ENCODE assay signal across 1 cellular context in genomic region chr2:44479127-44479887, GRCh38.
TF ChIP-seq lines count a peak whose summit lies in the region.

No MANE protein-coding gene starts in this region.

TF ChIP-seq in HepG2, 621 proteins besides CTCF, POLR2A, EP300 and RAD21 (continued from another document and continues in another):
- TF ChIP-seq ARID3A (IDR thresholded peaks at IDR 0.05; ENCODE audit: low read depth, low read length): peak; percentile 79; the same call in 1 of the 2 replicates
- TF ChIP-seq, protein P1, sequence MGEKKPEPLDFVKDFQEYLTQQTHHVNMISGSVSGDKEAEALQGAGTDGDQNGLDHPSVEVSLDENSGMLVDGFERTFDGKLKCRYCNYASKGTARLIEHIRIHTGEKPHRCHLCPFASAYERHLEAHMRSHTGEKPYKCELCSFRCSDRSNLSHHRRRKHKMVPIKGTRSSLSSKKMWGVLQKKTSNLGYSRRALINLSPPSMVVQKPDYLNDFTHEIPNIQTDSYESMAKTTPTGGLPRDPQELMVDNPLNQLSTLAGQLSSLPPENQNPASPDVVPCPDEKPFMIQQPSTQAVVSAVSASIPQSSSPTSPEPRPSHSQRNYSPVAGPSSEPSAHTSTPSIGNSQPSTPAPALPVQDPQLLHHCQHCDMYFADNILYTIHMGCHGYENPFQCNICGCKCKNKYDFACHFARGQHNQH (CRISPR knock-in tag; IDR thresholded peaks at IDR 0.05): 0 out of 2 replicates have a peak, but pooled peaks have one; percentile 26
- TF ChIP-seq ZNF619 (CRISPR knock-in tag; IDR thresholded peaks at IDR 0.05): no peak
- no peak for TF ChIP-seq SCMH1 (CRISPR knock-in tag; IDR thresholded peaks at IDR 0.05; ENCODE audit: borderline replicate concordance)
- peak; percentile 21 for TF ChIP-seq ASH2L (IDR thresholded peaks at IDR 0.05; ENCODE audit: insufficient read length, low read depth, low read length)
- peak; percentile 60; the same call in 1 of the 2 replicates for TF ChIP-seq REPIN1 (CRISPR knock-in tag; IDR thresholded peaks at IDR 0.05; ENCODE audit: borderline replicate concordance, low read depth)
- peak; percentile 65 for TF ChIP-seq ARID5B (CRISPR knock-in tag; IDR thresholded peaks at IDR 0.05)
- TF ChIP-seq ZSCAN9 (CRISPR knock-in tag; IDR thresholded peaks at IDR 0.05; ENCODE audit: borderline replicate concordance): 0 out of 2 replicates have a peak, but pooled peaks have one; percentile 64
- peak; percentile 84; the same call in 1 of the 2 replicates for TF ChIP-seq ERF (CRISPR knock-in tag; IDR thresholded peaks at IDR 0.05)
- TF ChIP-seq SUZ12 (IDR thresholded peaks at IDR 0.05; ENCODE audit: low read depth, low read length): no peak
- TF ChIP-seq HMGXB4 (CRISPR knock-in tag; IDR thresholded peaks at IDR 0.05; ENCODE audit: borderline replicate concordance in 1 of 2, low read depth in 1 of 2): peak; percentile 80 to 96
- TF ChIP-seq, protein P2, sequence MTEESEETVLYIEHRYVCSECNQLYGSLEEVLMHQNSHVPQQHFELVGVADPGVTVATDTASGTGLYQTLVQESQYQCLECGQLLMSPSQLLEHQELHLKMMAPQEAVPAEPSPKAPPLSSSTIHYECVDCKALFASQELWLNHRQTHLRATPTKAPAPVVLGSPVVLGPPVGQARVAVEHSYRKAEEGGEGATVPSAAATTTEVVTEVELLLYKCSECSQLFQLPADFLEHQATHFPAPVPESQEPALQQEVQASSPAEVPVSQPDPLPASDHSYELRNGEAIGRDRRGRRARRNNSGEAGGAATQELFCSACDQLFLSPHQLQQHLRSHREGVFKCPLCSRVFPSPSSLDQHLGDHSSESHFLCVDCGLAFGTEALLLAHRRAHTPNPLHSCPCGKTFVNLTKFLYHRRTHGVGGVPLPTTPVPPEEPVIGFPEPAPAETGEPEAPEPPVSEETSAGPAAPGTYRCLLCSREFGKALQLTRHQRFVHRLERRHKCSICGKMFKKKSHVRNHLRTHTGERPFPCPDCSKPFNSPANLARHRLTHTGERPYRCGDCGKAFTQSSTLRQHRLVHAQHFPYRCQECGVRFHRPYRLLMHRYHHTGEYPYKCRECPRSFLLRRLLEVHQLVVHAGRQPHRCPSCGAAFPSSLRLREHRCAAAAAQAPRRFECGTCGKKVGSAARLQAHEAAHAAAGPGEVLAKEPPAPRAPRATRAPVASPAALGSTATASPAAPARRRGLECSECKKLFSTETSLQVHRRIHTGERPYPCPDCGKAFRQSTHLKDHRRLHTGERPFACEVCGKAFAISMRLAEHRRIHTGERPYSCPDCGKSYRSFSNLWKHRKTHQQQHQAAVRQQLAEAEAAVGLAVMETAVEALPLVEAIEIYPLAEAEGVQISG (CRISPR knock-in tag; IDR thresholded peaks at IDR 0.05): no peak
- TF ChIP-seq ZNF878 (CRISPR knock-in tag; IDR thresholded peaks at IDR 0.05): no peak
- 0 out of 2 replicates have a peak, but pooled peaks have one; percentile 37 for TF ChIP-seq DMAP1 (CRISPR knock-in tag; IDR thresholded peaks at IDR 0.05)
- TF ChIP-seq ZKSCAN8 (CRISPR knock-in tag; IDR thresholded peaks at IDR 0.05; ENCODE audit: borderline replicate concordance): peak; percentile 67; the same call in 1 of the 2 replicates
- TF ChIP-seq, protein P3, sequence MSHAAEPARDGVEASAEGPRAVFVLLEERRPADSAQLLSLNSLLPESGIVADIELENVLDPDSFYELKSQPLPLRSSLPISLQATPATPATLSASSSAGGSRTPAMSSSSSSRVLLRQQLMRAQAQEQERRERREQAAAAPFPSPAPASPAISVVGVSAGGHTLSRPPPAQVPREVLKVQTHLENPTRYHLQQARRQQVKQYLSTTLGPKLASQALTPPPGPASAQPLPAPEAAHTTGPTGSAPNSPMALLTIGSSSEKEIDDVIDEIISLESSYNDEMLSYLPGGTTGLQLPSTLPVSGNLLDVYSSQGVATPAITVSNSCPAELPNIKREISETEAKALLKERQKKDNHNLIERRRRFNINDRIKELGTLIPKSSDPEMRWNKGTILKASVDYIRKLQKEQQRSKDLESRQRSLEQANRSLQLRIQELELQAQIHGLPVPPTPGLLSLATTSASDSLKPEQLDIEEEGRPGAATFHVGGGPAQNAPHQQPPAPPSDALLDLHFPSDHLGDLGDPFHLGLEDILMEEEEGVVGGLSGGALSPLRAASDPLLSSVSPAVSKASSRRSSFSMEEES (CRISPR knock-in tag; IDR thresholded peaks at IDR 0.05): 0 out of 2 replicates have a peak, but pooled peaks have one; percentile 22
- TF ChIP-seq BHLHE40 (IDR thresholded peaks at IDR 0.05; ENCODE audit: low read length): peak; percentile 10; the same call in 1 of the 2 replicates
- TF ChIP-seq KMT2B (CRISPR knock-in tag; IDR thresholded peaks at IDR 0.05): 0 out of 2 replicates have a peak, but pooled peaks have one; percentile 52
- TF ChIP-seq SAP130 (CRISPR knock-in tag; IDR thresholded peaks at IDR 0.05; ENCODE audit: low read depth): peak; percentile 47
- TF ChIP-seq SMAD3 (CRISPR knock-in tag; IDR thresholded peaks at IDR 0.05): peak; percentile 82
- TF ChIP-seq SOX13 (IDR thresholded peaks at IDR 0.05): no peak
- TF ChIP-seq SOX13 (CRISPR knock-in tag; conservative IDR thresholded peaks at IDR 0.05 in 1 of 2, IDR thresholded peaks at IDR 0.05 in 1 of 2): peak in 1 of 2 experiments; percentile 71; a peak in 2 of 4 replicates
- TF ChIP-seq BCL6 (CRISPR knock-in tag; IDR thresholded peaks at IDR 0.05): peak; percentile 13; the same call in 1 of the 2 replicates
- 0 out of 2 replicates have a peak, but pooled peaks have one; percentile 13 for TF ChIP-seq MED1 (CRISPR knock-in tag; IDR thresholded peaks at IDR 0.05)
- peak; percentile 73; the same call in 1 of the 2 replicates for TF ChIP-seq ZNF614 (CRISPR knock-in tag; IDR thresholded peaks at IDR 0.05; ENCODE audit: borderline replicate concordance)
- TF ChIP-seq ZNF432 (CRISPR knock-in tag; IDR thresholded peaks at IDR 0.05; ENCODE audit: borderline replicate concordance): no peak
- peak; percentile 48; the same call in 1 of the 2 replicates for TF ChIP-seq MAFF (IDR thresholded peaks at IDR 0.05; ENCODE audit: low read depth, low read length)
- no peak for TF ChIP-seq ZNF280B (CRISPR knock-in tag; IDR thresholded peaks at IDR 0.05; ENCODE audit: borderline replicate concordance)
- TF ChIP-seq, protein P4, sequence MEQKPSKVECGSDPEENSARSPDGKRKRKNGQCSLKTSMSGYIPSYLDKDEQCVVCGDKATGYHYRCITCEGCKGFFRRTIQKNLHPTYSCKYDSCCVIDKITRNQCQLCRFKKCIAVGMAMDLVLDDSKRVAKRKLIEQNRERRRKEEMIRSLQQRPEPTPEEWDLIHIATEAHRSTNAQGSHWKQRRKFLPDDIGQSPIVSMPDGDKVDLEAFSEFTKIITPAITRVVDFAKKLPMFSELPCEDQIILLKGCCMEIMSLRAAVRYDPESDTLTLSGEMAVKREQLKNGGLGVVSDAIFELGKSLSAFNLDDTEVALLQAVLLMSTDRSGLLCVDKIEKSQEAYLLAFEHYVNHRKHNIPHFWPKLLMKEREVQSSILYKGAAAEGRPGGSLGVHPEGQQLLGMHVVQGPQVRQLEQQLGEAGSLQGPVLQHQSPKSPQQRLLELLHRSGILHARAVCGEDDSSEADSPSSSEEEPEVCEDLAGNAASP (CRISPR knock-in tag; IDR thresholded peaks at IDR 0.05; ENCODE audit: borderline replicate concordance): peak; percentile 57; the same call in 1 of the 2 replicates
- peak; percentile 29; the same call in 1 of the 2 replicates for TF ChIP-seq CEBPG (CRISPR knock-in tag; IDR thresholded peaks at IDR 0.05)
- TF ChIP-seq SOX5 (CRISPR knock-in tag; IDR thresholded peaks at IDR 0.05; ENCODE audit: borderline replicate concordance): peak; percentile 78; the same call in 1 of the 2 replicates
- no peak for TF ChIP-seq SOX6 (IDR thresholded peaks at IDR 0.05)
- TF ChIP-seq SOX6 (CRISPR knock-in tag; IDR thresholded peaks at IDR 0.05): 0 out of 2 replicates have a peak, but pooled peaks have one; percentile 41
- TF ChIP-seq ZNF652 (CRISPR knock-in tag; IDR thresholded peaks at IDR 0.05; ENCODE audit: borderline replicate concordance, low read depth): 0 out of 2 replicates have a peak, but pooled peaks have one; percentile 32
- TF ChIP-seq BRF2 (CRISPR knock-in tag; IDR thresholded peaks at IDR 0.05): no peak
- no peak for TF ChIP-seq GABPB1 (CRISPR knock-in tag; IDR thresholded peaks at IDR 0.05)
- TF ChIP-seq NPAS2 (CRISPR knock-in tag; IDR thresholded peaks at IDR 0.05; ENCODE audit: borderline replicate concordance): no peak
- TF ChIP-seq FOXA3 (CRISPR knock-in tag; IDR thresholded peaks at IDR 0.05): peak; percentile 49; the same call in 1 of the 2 replicates
- peak; percentile 63 for TF ChIP-seq ZNF644 (CRISPR knock-in tag; IDR thresholded peaks at IDR 0.05; ENCODE audit: low read depth)
- TF ChIP-seq ZFP1 (CRISPR knock-in tag; IDR thresholded peaks at IDR 0.05): 0 out of 2 replicates have a peak, but pooled peaks have one; percentile 56
